Comparison of ENCODE assay signal across 9 cellular contexts in genomic region chr22:36377022-36377631, GRCh38. TPM values are rescaled to one million over a fixed set of nuclear protein-coding genes. Genes with fewer than 3 reads are reported as not detected.
DNase-seq lines count a peak whose midpoint lies in the region; ATAC-seq and TF ChIP-seq lines count a peak whose summit lies in the region.
"Had no signal": no experiment of that assay in that cellular context is flagged by ENCODE, and none has a peak within 500 bp of the region (broad histone marks: within the 10 kb centered on the region; RNA-seq: fewer than 3 reads in every experiment).

No MANE protein-coding gene starts in this region.

- H3K27me3 ChIP-seq in GM06990 (replicated peaks; ENCODE audit: control insufficient read depth, insufficient read depth, low read length) (no peaks in the 10 kb centered on the region), Caco-2 (replicated peaks; ENCODE audit: control insufficient read depth, insufficient read depth, low read length) (no peaks in the 10 kb centered on the region)

- H3K36me3 ChIP-seq in GM06990 (ENCODE audit: control insufficient read depth, insufficient read depth, low read length): peaks cover 21% of the 10 kb centered on the region
- peaks cover 6% of the 10 kb centered on the region for H3K36me3 ChIP-seq in Caco-2 (ENCODE audit: control insufficient read depth, insufficient read depth, low read length)

- H3K4me1 ChIP-seq in Caco-2: peaks cover 30% of the 10 kb centered on the region

- H3K4me3 Mint-ChIP-seq in central memory CD8-positive, alpha-beta T cell: peak overlapping the region; percentile 83
- H3K4me3 Mint-ChIP-seq in nephron progenitor cell (no peak overlapping the region), Caco-2 (ENCODE audit: unreplicated experiment) (no peak overlapping the region)

- no peaks in the 10 kb centered on the region for H3K9me3 Mint-ChIP-seq in central memory CD8-positive, alpha-beta T cell
- no peaks in the 10 kb centered on the region for H3K9me3 Mint-ChIP-seq in nephron progenitor cell
- no peaks in the 10 kb centered on the region for H3K9me3 Mint-ChIP-seq in Caco-2 (ENCODE audit: unreplicated experiment)

- BruUV-seq in Caco-2 (replicated peaks; lab: Mats Ljungman, UMichigan): no TSS peak

- no peaks in the 10 kb centered on the region for H3K9me3 ChIP-seq in Caco-2

- POLR2A ChIA-PET in Caco-2 (lab: Charles Lee): interaction anchor here (0.7 kb wide), 1 partner anchor 820 kb away, joined by 3 read pairs; no protein-coding TSS in a partner anchor

- peak; percentile 50 for DNase-seq in GM06990 (ENCODE audit: extremely low read depth, insufficient read length)
- DNase-seq in NAMALWA (ENCODE audit: low spot score): peak; percentile 46
- DNase-seq in central memory CD8-positive, alpha-beta T cell (ENCODE audit: low spot score in 2 of 2): no peak
- DNase-seq in nephron progenitor cell: no peak
- no peak for DNase-seq in DMS 273 (lab: John Stamatoyannopoulos, UW; ENCODE audit: unreplicated experiment)
- DNase-seq in anterior cingulate cortex (lab: John Stamatoyannopoulos, UW): no peak
- DNase-seq in Caco-2: no peak
- DNase-seq: midbrain had no signal

- peak overlapping the region; percentile 99 for H3K27ac Mint-ChIP-seq in central memory CD8-positive, alpha-beta T cell (ENCODE audit: low read depth)
- H3K27ac Mint-ChIP-seq in nephron progenitor cell (peak overlapping the region; percentile 39), Caco-2 (ENCODE audit: unreplicated experiment) (no peak overlapping the region)

- TF ChIP-seq CTCF in GM06990 (IDR thresholded peaks at IDR 0.05; ENCODE audit: insufficient read depth, low read length, poor library complexity, severe bottlenecking) (no peak), nephron progenitor cell (IDR thresholded peaks at IDR 0.05) (no peak), Caco-2 (IDR thresholded peaks at IDR 0.05; ENCODE audit: insufficient read depth in 1 of 2, low read depth in 1 of 2, low read length in 1 of 2, severe bottlenecking in 1 of 2, unreplicated experiment in 1 of 2) (no peak)

- H3K4me3 ChIP-seq in GM06990 (replicated peaks; ENCODE audit: low read depth, low read length) (peak overlapping the region; percentile 32), Caco-2 (ENCODE audit: low read depth, low read length) (no peak overlapping the region)

- no peaks in the 10 kb centered on the region for H3K27me3 Mint-ChIP-seq in central memory CD8-positive, alpha-beta T cell
- no peaks in the 10 kb centered on the region for H3K27me3 Mint-ChIP-seq in nephron progenitor cell (ENCODE audit: low read depth, poor library complexity)
- no peaks in the 10 kb centered on the region for H3K27me3 Mint-ChIP-seq in Caco-2 (ENCODE audit: insufficient read depth, unreplicated experiment)

- CTCF ChIA-PET in Caco-2 (lab: Charles Lee): no interaction called here

- peaks cover 82% of the 10 kb centered on the region for H3K4me1 Mint-ChIP-seq in central memory CD8-positive, alpha-beta T cell
- H3K4me1 Mint-ChIP-seq in nephron progenitor cell (peaks cover 54% of the 10 kb centered on the region), Caco-2 (ENCODE audit: low read depth, unreplicated experiment) (peaks cover 19% of the 10 kb centered on the region)

- intact Hi-C loops in Caco-2 (cut with micrococcal nuclease; ENCODE audit: unreplicated experiment): no loop called here

- peaks cover 48% of the 10 kb centered on the region for H3K36me3 Mint-ChIP-seq in central memory CD8-positive, alpha-beta T cell (ENCODE audit: insufficient read depth)
- H3K36me3 Mint-ChIP-seq in nephron progenitor cell (ENCODE audit: low read depth): peaks cover 21% of the 10 kb centered on the region
- H3K36me3 Mint-ChIP-seq in Caco-2 (ENCODE audit: insufficient read depth, unreplicated experiment): peaks cover 91% of the 10 kb centered on the region

- ATAC-seq in central memory CD8-positive, alpha-beta T cell (replicated peaks; ENCODE audit: extremely low read depth, poor library complexity, severe bottlenecking): peak; percentile 92
- no peak for ATAC-seq in HG02571 (IDR thresholded peaks at IDR 0.05; ENCODE audit: unreplicated experiment)

RNA-seq across cellular contexts. Expression of gene MYH9, which starts 10.6 kb away (rescaled TPM):
- 513 and 539 TPM in 2 replicates for total RNA-seq in Caco-2 (2022)

Comparison
In these comparisons a context has a peak if more than half of its experiments do, and no peak if none do; other contexts are left out.
1. DNase-seq: peak in GM06990 (single experiment) and NAMALWA (single experiment); none in central memory CD8-positive, alpha-beta T cell (0 of 2), nephron progenitor cell (single experiment), DMS 273 (single experiment), anterior cingulate cortex (0 of 58) and Caco-2 (0 of 2).